In genomic region chr16:8146613-8147012, GRCh38 we compare ENCODE assay signal across 21 cellular contexts.
DNase-seq lines count a peak whose midpoint lies in the region; ATAC-seq, FAIRE-seq and TF ChIP-seq lines count a peak whose summit lies in the region.
"Had no signal": no experiment of that assay in that cellular context is flagged by ENCODE, and none has a peak within 500 bp of the region (broad histone marks: within the 10 kb centered on the region; RNA-seq: fewer than 3 reads in every experiment).

No MANE protein-coding gene starts in this region.

- H4K8ac ChIP-seq in H1 (ENCODE audit: extremely low read depth, insufficient read depth, low read length), result no peak overlapping the region

- no peaks in the 10 kb centered on the region for H3K79me1 ChIP-seq in H1 (ENCODE audit: low read depth, low read length)

- H2BK12ac ChIP-seq in H1 (ENCODE audit: low read depth, low read length), result no peak overlapping the region

- H3K36me3 ChIP-seq in H1 (ENCODE audit: control insufficient read depth in 2 of 4, insufficient read depth in 4 of 4, low read length in 3 of 4), result no peaks in the 10 kb centered on the region
- H3K36me3 ChIP-seq: BLaER1 treated with 17β-estradiol and CSF1 and Interleukin-3, amounts not matched to agents 10 nM and 100 nM had no signal

- no peaks in the 10 kb centered on the region for H3K4me1 ChIP-seq in H1 (replicated peaks in 1 of 4; ENCODE audit: control insufficient read depth in 3 of 4, insufficient read depth in 4 of 4, low read length in 3 of 4)
- H3K4me1 ChIP-seq: A549, Caco-2 had no signal

- H3K23me2 ChIP-seq in H1 (ENCODE audit: low read depth, low read length), result no peaks in the 10 kb centered on the region

- no peak overlapping the region for H3K4me2 ChIP-seq in H1 (ENCODE audit: insufficient read depth in 1 of 2, low read depth in 2 of 2, low read length in 2 of 2)
- H3K4me2 ChIP-seq: A549; BLaER1 treated with 17β-estradiol and CSF1 and Interleukin-3, amounts not matched to agents 10 nM and 100 nM had no signal

- H3K18ac ChIP-seq in H1 (ENCODE audit: extremely low read depth, low read length), result no peak overlapping the region

- TF ChIP-seq RAD21 in H1 (IDR thresholded peaks at IDR 0.05 in 1 of 2, conservative IDR thresholded peaks at IDR 0.05 in 1 of 2; ENCODE audit: low read depth in 2 of 2, low read length in 2 of 2), result no peak

- H2AFZ ChIP-seq in H1 (ENCODE audit: low read length), result peak overlapping the region; percentile 51; the same call in 1 of the 2 replicates

- no peak overlapping the region for H3K4me3 ChIP-seq in H1 (ENCODE audit: extremely low read depth in 1 of 4, insufficient read depth in 2 of 4, low read depth in 3 of 4, low read length in 4 of 4)
- H3K4me3 ChIP-seq: A549; BLaER1 treated with 17β-estradiol and CSF1 and Interleukin-3, amounts not matched to agents 10 nM and 100 nM; GM12878 had no signal

- TF ChIP-seq POLR2A in H1 (IDR thresholded peaks at IDR 0.05; ENCODE audit: control extremely low read depth in 1 of 2, low read depth in 2 of 2, low read length in 2 of 2), result no peak

- H3K4me1 Mint-ChIP-seq in neural crest cell, result no peaks in the 10 kb centered on the region
- H3K4me1 Mint-ChIP-seq: B cell had no signal

- no peaks in the 10 kb centered on the region for H3K9me3 ChIP-seq in H1 (ENCODE audit: insufficient read depth in 2 of 2, low read depth in 1 of 2, low read length in 1 of 2)
- H3K9me3 ChIP-seq: A549; BLaER1 treated with 17β-estradiol and CSF1 and Interleukin-3, amounts not matched to agents 10 nM and 100 nM; Caco-2 had no signal

- no peak overlapping the region for H3K56ac ChIP-seq in H1 (replicated peaks; ENCODE audit: insufficient read length, low read depth, low read length)

- H3K36me3 Mint-ChIP-seq in neural crest cell (ENCODE audit: low read depth), result no peaks in the 10 kb centered on the region
- H3K36me3 Mint-ChIP-seq: CD8-positive, alpha-beta T cell had no signal

- H2BK120ac ChIP-seq in H1 (replicated peaks; ENCODE audit: low read depth, low read length), result no peak overlapping the region

- ATAC-seq in HG03520 (IDR thresholded peaks at IDR 0.05; ENCODE audit: unreplicated experiment), result no peak
- ATAC-seq: A549; CD8-positive, alpha-beta T cell; GM12878 had no signal

- no peak overlapping the region for H2BK5ac ChIP-seq in H1 (ENCODE audit: low read depth, low read length)

- peak; percentile 54 for DNase-seq in ELF-1 (ENCODE audit: low read depth, low spot score)
- no peak for DNase-seq in H1 (ENCODE audit: low read depth in 1 of 2, low spot score in 2 of 2)
- no peak for DNase-seq in neural crest cell (ENCODE audit: low read depth, low spot score)
- DNase-seq in activated CD8-positive, alpha-beta memory T cell treated with anti-CD3 and anti-CD28 coated beads, Interleukin-2, amount 50 U/mL, for 4 hours, result no peak
- DNase-seq: AML-193; Caco-2; Calu3; CD4-positive, alpha-beta T cell; CD8-positive, alpha-beta T cell; DMS79 treated with DMSO at 0.1 percent for 48 hours; GDM1 had no signal

- H4K20me1 ChIP-seq in H1 (replicated peaks in 1 of 2; ENCODE audit: control insufficient read depth in 1 of 2, insufficient read depth in 2 of 2, low read length in 2 of 2), result no peaks in the 10 kb centered on the region
- H4K20me1 ChIP-seq: BLaER1 treated with 17β-estradiol and CSF1 and Interleukin-3, amounts not matched to agents 10 nM and 100 nM had no signal

- H3K4ac ChIP-seq in H1 (replicated peaks; ENCODE audit: insufficient read length, low read depth, low read length), result no peak overlapping the region

- no peak overlapping the region for H3K4me3 Mint-ChIP-seq in neural crest cell
- H3K4me3 Mint-ChIP-seq: B cell; CD4-positive, alpha-beta T cell; CD8-positive, alpha-beta T cell had no signal

- no peak overlapping the region for H4K5ac ChIP-seq in H1 (ENCODE audit: insufficient read length, low read depth, low read length)

- H3K9ac ChIP-seq in H1 (replicated peaks in 1 of 4; ENCODE audit: extremely low read depth in 1 of 4, low read depth in 3 of 4, low read length in 3 of 4), result no peak overlapping the region
- H3K9ac ChIP-seq: BLaER1 treated with 17β-estradiol and CSF1 and Interleukin-3, amounts not matched to agents 10 nM and 100 nM had no signal

- no peak for TF ChIP-seq EP300 in H1 (IDR thresholded peaks at IDR 0.05; ENCODE audit: borderline replicate concordance in 1 of 2, low read depth in 2 of 2, low read length in 2 of 2)

- CTCF ChIA-PET in H1 (lab: Charles Lee; ENCODE audit: partially characterized antibody), result no interaction called here

- FAIRE-seq in H1 (lab: Jason Lieb, UNC), result no peak
- FAIRE-seq: A549, D721Med, GM12878, GM12892, GM18507 had no signal

- peaks cover 4% of the 10 kb centered on the region for H3K9me3 Mint-ChIP-seq in neural crest cell

- H2BK20ac ChIP-seq in H1 (ENCODE audit: low read length), result no peak overlapping the region

- no peak overlapping the region for H3K23ac ChIP-seq in H1 (ENCODE audit: insufficient read length)

- no peak overlapping the region for H4K91ac ChIP-seq in H1 (replicated peaks; ENCODE audit: insufficient read length, low read length)

- H3K14ac ChIP-seq in H1 (ENCODE audit: insufficient read length), result no peak overlapping the region

- 96% methylated on average over 13 of the region's 13 CpGs; no CpG with 5 or more reads in 1 of the 2 experiments for WGBS in H1 (ENCODE audit: extremely low coverage in 1 of 2, insufficient coverage in 1 of 2, insufficient read length in 1 of 2, insufficient replicate concordance in 2 of 2, low coverage in 1 of 2, low lambda C conversion rate in 2 of 2, missing lambda C conversion rate in 1 of 2), 2 experiments

- no peaks in the 10 kb centered on the region for H3K27me3 ChIP-seq in H1 (replicated peaks in 1 of 4; ENCODE audit: control insufficient read depth in 3 of 4, extremely low read depth in 1 of 4, insufficient read depth in 3 of 4, low read length in 3 of 4)
- H3K27me3 ChIP-seq: BLaER1 treated with 17β-estradiol and CSF1 and Interleukin-3, amounts not matched to agents 10 nM and 100 nM had no signal

- no peak overlapping the region for H3K27ac ChIP-seq in H1 (ENCODE audit: low read depth, low read length)
- H3K27ac ChIP-seq: 22Rv1; A549; BLaER1 treated with 17β-estradiol and CSF1 and Interleukin-3, amounts not matched to agents 10 nM and 100 nM; C4-2B had no signal

- POLR2A ChIA-PET in H1 (lab: Charles Lee; ENCODE audit: partially characterized antibody), result no interaction called here

- TF ChIP-seq CTCF in H1 (IDR thresholded peaks at IDR 0.05; ENCODE audit: control extremely low read depth in 1 of 3, insufficient read depth in 1 of 3, low read depth in 1 of 3, low read length in 3 of 3), result no peak
- TF ChIP-seq CTCF in neural crest cell (conservative IDR thresholded peaks at IDR 0.05), result no peak

- H3K79me2 ChIP-seq in H1 (ENCODE audit: control insufficient read depth in 1 of 2, insufficient read depth in 2 of 2, low read length in 2 of 2), result no peaks in the 10 kb centered on the region

- no peak overlapping the region for H2AK5ac ChIP-seq in H1 (ENCODE audit: low read depth, low read length)

- H3K27ac Mint-ChIP-seq in neural crest cell (ENCODE audit: unreplicated experiment), result peak overlapping the region; percentile 17
- H3K27ac Mint-ChIP-seq: B cell; CD4-positive, alpha-beta T cell; CD8-positive, alpha-beta T cell had no signal

- no peak overlapping the region for H2BK15ac ChIP-seq in H1 (ENCODE audit: low read length)

- peaks cover 5% of the 10 kb centered on the region for H3K27me3 Mint-ChIP-seq in neural crest cell (ENCODE audit: low read depth)
- H3K27me3 Mint-ChIP-seq: B cell; CD4-positive, alpha-beta T cell had no signal

TF ChIP-seq in H1, 55 proteins besides CTCF, POLR2A, EP300 and RAD21:
- TF ChIP-seq ASH2L (IDR thresholded peaks at IDR 0.05; ENCODE audit: low read length) (no peak), JUN (IDR thresholded peaks at IDR 0.05; ENCODE audit: low read depth, low read length) (no peak)
